In genomic region chr15:65413051-65413759, GRCh38 we compare ENCODE assay signal across 1 cellular context.
TF ChIP-seq lines count a peak whose summit lies in the region.

No MANE protein-coding gene starts in this region.

TF ChIP-seq in H1, 55 proteins besides CTCF, POLR2A, EP300 and RAD21:
- TF ChIP-seq RBBP5 (IDR thresholded peaks at IDR 0.05; ENCODE audit: borderline replicate concordance, low read depth, low read length): no peak
- TF ChIP-seq YY1 (IDR thresholded peaks at IDR 0.05; ENCODE audit: low read depth, low read length): no peak
- no peak for TF ChIP-seq NANOG (IDR thresholded peaks at IDR 0.05; ENCODE audit: insufficient read depth, low read depth, low read length, poor library complexity, severe bottlenecking)
- no peak for TF ChIP-seq EZH2 (IDR thresholded peaks at IDR 0.05; ENCODE audit: low read depth, low read length, severe bottlenecking)
